In genomic region chr5:143207563-143208364, GRCh38 we compare ENCODE assay signal across 1 cellular context.
TF ChIP-seq lines count a peak whose summit lies in the region.

No MANE protein-coding gene starts in this region.

TF ChIP-seq in GM23338, 12 proteins besides CTCF, POLR2A, EP300 and RAD21 (continued from another document):
- TF ChIP-seq, protein P1, sequence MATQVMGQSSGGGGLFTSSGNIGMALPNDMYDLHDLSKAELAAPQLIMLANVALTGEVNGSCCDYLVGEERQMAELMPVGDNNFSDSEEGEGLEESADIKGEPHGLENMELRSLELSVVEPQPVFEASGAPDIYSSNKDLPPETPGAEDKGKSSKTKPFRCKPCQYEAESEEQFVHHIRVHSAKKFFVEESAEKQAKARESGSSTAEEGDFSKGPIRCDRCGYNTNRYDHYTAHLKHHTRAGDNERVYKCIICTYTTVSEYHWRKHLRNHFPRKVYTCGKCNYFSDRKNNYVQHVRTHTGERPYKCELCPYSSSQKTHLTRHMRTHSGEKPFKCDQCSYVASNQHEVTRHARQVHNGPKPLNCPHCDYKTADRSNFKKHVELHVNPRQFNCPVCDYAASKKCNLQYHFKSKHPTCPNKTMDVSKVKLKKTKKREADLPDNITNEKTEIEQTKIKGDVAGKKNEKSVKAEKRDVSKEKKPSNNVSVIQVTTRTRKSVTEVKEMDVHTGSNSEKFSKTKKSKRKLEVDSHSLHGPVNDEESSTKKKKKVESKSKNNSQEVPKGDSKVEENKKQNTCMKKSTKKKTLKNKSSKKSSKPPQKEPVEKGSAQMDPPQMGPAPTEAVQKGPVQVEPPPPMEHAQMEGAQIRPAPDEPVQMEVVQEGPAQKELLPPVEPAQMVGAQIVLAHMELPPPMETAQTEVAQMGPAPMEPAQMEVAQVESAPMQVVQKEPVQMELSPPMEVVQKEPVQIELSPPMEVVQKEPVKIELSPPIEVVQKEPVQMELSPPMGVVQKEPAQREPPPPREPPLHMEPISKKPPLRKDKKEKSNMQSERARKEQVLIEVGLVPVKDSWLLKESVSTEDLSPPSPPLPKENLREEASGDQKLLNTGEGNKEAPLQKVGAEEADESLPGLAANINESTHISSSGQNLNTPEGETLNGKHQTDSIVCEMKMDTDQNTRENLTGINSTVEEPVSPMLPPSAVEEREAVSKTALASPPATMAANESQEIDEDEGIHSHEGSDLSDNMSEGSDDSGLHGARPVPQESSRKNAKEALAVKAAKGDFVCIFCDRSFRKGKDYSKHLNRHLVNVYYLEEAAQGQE (IDR thresholded peaks at IDR 0.05; ENCODE audit: unreplicated experiment) = no peak
- TF ChIP-seq EZH2 (IDR thresholded peaks at IDR 0.05; ENCODE audit: low read depth, unreplicated experiment) = no peak
- TF ChIP-seq POLR2AphosphoS5 (IDR thresholded peaks at IDR 0.05; ENCODE audit: low read depth) = no peak
- TF ChIP-seq STAT1 (IDR thresholded peaks at IDR 0.05; ENCODE audit: unreplicated experiment) = no peak
- TF ChIP-seq EZH2phosphoT487 (IDR thresholded peaks at IDR 0.05; ENCODE audit: unreplicated experiment) = no peak
- no peak for TF ChIP-seq JUNB (IDR thresholded peaks at IDR 0.05; ENCODE audit: unreplicated experiment)
- TF ChIP-seq NANOG (IDR thresholded peaks at IDR 0.05; ENCODE audit: borderline replicate concordance) = no peak
- TF ChIP-seq, protein P2, sequence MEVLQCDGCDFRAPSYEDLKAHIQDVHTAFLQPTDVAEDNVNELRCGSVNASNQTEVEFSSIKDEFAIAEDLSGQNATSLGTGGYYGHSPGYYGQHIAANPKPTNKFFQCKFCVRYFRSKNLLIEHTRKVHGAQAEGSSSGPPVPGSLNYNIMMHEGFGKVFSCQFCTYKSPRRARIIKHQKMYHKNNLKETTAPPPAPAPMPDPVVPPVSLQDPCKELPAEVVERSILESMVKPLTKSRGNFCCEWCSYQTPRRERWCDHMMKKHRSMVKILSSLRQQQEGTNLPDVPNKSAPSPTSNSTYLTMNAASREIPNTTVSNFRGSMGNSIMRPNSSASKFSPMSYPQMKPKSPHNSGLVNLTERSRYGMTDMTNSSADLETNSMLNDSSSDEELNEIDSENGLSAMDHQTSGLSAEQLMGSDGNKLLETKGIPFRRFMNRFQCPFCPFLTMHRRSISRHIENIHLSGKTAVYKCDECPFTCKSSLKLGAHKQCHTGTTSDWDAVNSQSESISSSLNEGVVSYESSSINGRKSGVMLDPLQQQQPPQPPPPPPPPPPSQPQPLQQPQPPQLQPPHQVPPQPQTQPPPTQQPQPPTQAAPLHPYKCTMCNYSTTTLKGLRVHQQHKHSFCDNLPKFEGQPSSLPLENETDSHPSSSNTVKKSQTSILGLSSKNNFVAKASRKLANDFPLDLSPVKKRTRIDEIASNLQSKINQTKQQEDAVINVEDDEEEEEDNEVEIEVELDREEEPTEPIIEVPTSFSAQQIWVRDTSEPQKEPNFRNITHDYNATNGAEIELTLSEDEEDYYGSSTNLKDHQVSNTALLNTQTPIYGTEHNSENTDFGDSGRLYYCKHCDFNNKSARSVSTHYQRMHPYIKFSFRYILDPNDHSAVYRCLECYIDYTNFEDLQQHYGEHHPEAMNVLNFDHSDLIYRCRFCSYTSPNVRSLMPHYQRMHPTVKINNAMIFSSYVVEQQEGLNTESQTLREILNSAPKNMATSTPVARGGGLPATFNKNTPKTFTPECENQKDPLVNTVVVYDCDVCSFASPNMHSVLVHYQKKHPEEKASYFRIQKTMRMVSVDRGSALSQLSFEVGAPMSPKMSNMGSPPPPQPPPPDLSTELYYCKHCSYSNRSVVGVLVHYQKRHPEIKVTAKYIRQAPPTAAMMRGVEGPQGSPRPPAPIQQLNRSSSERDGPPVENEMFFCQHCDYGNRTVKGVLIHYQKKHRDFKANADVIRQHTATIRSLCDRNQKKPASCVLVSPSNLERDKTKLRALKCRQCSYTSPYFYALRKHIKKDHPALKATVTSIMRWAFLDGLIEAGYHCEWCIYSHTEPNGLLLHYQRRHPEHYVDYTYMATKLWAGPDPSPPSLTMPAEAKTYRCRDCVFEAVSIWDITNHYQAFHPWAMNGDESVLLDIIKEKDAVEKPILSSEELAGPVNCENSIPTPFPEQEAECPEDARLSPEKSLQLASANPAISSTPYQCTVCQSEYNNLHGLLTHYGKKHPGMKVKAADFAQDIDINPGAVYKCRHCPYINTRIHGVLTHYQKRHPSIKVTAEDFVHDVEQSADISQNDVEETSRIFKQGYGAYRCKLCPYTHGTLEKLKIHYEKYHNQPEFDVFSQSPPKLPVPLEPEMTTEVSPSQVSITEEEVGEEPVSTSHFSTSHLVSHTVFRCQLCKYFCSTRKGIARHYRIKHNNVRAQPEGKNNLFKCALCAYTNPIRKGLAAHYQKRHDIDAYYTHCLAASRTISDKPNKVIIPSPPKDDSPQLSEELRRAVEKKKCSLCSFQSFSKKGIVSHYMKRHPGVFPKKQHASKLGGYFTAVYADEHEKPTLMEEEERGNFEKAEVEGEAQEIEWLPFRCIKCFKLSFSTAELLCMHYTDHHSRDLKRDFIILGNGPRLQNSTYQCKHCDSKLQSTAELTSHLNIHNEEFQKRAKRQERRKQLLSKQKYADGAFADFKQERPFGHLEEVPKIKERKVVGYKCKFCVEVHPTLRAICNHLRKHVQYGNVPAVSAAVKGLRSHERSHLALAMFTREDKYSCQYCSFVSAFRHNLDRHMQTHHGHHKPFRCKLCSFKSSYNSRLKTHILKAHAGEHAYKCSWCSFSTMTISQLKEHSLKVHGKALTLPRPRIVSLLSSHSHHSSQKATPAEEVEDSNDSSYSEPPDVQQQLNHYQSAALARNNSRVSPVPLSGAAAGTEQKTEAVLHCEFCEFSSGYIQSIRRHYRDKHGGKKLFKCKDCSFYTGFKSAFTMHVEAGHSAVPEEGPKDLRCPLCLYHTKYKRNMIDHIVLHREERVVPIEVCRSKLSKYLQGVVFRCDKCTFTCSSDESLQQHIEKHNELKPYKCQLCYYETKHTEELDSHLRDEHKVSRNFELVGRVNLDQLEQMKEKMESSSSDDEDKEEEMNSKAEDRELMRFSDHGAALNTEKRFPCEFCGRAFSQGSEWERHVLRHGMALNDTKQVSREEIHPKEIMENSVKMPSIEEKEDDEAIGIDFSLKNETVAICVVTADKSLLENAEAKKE (CRISPR knock-in tag; IDR thresholded peaks at IDR 0.05) = no peak
- no peak for TF ChIP-seq ETS1 (IDR thresholded peaks at IDR 0.05)
